ENCODE assay signal across 24 cellular contexts in the genomic region with DNA sequence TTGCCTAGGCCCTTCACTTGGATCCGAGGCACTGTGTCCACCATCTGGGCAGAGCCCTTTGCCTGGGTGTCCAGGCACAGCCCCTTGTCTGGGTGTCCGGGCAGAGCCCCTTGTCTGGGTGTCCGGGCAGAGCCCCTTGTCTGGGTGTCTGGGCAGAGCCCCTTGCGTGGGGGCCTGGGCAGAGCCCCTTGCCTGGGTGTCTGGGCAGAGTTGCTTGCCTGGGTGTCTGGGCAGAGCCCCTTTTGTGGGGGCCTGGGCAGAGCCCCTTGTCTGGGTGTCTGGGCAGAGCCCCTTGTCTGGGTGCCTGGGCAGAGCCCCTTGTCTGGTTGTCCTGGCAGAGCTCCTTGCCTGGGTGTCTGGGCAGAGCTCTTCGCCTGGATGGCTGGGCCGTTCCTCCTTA.
"Had no signal": no experiment of that assay in that cellular context is flagged by ENCODE, and none has a peak within 500 bp of the region (broad histone marks: within the 10 kb centered on the region; RNA-seq: fewer than 3 reads in every experiment).

No MANE protein-coding gene starts in this region.

- H3K27ac Mint-ChIP-seq: dendritic cell treated with granulocyte-macrophage colony-stimulating factor and Interleukin-4, amounts not matched to agents 40 ng/mL and 50 ng/mL, for 4 days; effector memory CD8-positive, alpha-beta T cell; endodermal cell had no signal

- H3K4me3 ChIP-seq: colonic mucosa, coronary artery, dorsolateral prefrontal cortex, esophagus squamous epithelium, gastrocnemius medialis, gastroesophageal sphincter, heart left ventricle, heart right ventricle had no signal

- H3K36me3 ChIP-seq: colonic mucosa, esophagus squamous epithelium, gastrocnemius medialis, gastroesophageal sphincter, heart left ventricle, heart right ventricle had no signal

- H3K9me3 ChIP-seq: colonic mucosa, esophagus squamous epithelium, gastrocnemius medialis, gastroesophageal sphincter, heart left ventricle, heart right ventricle had no signal

- H3K27me3 ChIP-seq: colonic mucosa, esophagus squamous epithelium, foreskin keratinocyte, gastrocnemius medialis, gastroesophageal sphincter, heart left ventricle had no signal

- H3K9me3 Mint-ChIP-seq: dendritic cell treated with granulocyte-macrophage colony-stimulating factor and Interleukin-4, amounts not matched to agents 40 ng/mL and 50 ng/mL, for 4 days had no signal

- H3K27ac ChIP-seq: colonic mucosa, coronary artery, dorsolateral prefrontal cortex, epithelial cell of prostate, esophagus squamous epithelium, foreskin keratinocyte, gastrocnemius medialis, gastroesophageal sphincter, heart left ventricle, heart right ventricle had no signal

- ATAC-seq: effector memory CD8-positive, alpha-beta T cell; esophagus mucosa; foreskin keratinocyte; gastrocnemius medialis; gastroesophageal sphincter; heart left ventricle; heart right ventricle had no signal

- DNase-seq: colonic mucosa; cortex of kidney; dermis blood vessel endothelial cell; dorsolateral prefrontal cortex; effector CD4-positive, alpha-beta T cell; effector CD8-positive, alpha-beta T cell; effector memory CD4-positive, alpha-beta T cell; effector memory CD8-positive, alpha-beta T cell; endodermal cell; erythroblast; esophagus squamous epithelium; foreskin fibroblast; foreskin keratinocyte; foreskin melanocyte; gastrocnemius medialis; glutamatergic neuron; head of caudate nucleus; heart left ventricle; heart right ventricle had no signal

- H3K27me3 Mint-ChIP-seq: dendritic cell treated with granulocyte-macrophage colony-stimulating factor and Interleukin-4, amounts not matched to agents 40 ng/mL and 50 ng/mL, for 4 days had no signal

- H3K4me1 ChIP-seq: colonic mucosa, esophagus squamous epithelium, foreskin keratinocyte, gastrocnemius medialis, heart left ventricle, heart right ventricle had no signal

- H3K4me3 Mint-ChIP-seq: dendritic cell treated with granulocyte-macrophage colony-stimulating factor and Interleukin-4, amounts not matched to agents 40 ng/mL and 50 ng/mL, for 4 days; effector memory CD8-positive, alpha-beta T cell; endodermal cell had no signal
